14 cellular contexts compared by ENCODE assay signal in genomic region chr10:17585001-17585400, GRCh38. TPM values are rescaled to one million over a fixed set of nuclear protein-coding genes. Genes with fewer than 3 reads are reported as not detected.
DNase-seq lines count a peak whose midpoint lies in the region; ATAC-seq, FAIRE-seq and TF ChIP-seq lines count a peak whose summit lies in the region.
"Had no signal": no experiment of that assay in that cellular context is flagged by ENCODE, and none has a peak within 500 bp of the region (broad histone marks: within the 10 kb centered on the region; RNA-seq: fewer than 3 reads in every experiment).

No MANE protein-coding gene starts in this region.

- no peak for TF ChIP-seq CTCF in GM12878 (IDR thresholded peaks at IDR 0.05 in 2 of 3, conservative IDR thresholded peaks at IDR 0.05 in 1 of 3; ENCODE audit: control insufficient read depth in 2 of 3, extremely low read depth in 1 of 3, insufficient read depth in 1 of 3, low read depth in 3 of 3, low read length in 3 of 3)

- intact Hi-C loops in GM12878 (cut with micrococcal nuclease; ENCODE audit: unreplicated experiment): loop anchor here (5.0 kb wide), 1 partner anchor 73 kb away; no protein-coding TSS in a partner anchor

- POLR2A ChIA-PET in GM12878 (lab: Charles Lee): no interaction called here

- CTCF ChIA-PET in GM12878 (lab: Yijun Ruan, JAX): interaction anchor here (0.6 to 0.9 kb wide), 2 partner anchors 21 to 177 kb away, joined by 3 to 4 read pairs; no protein-coding TSS in a partner anchor

- H3K4me3 ChIP-seq in GM12878 (0 out of 2 replicates have a peak overlapping the region, but pooled peaks have one; percentile 22), H7 (ENCODE audit: insufficient read depth, low read depth, low read length) (no peak overlapping the region), small intestine (ENCODE audit: low read depth in 1 of 2, low read length in 2 of 2) (no peak overlapping the region)

- H3K9ac ChIP-seq in GM12878 (ENCODE audit: control insufficient read depth, insufficient read depth, low read length): no peak overlapping the region

- H3K4me2 ChIP-seq in GM12878 (ENCODE audit: control insufficient read depth, insufficient read depth): peak overlapping the region; percentile 30

- ATAC-seq in GM18868 (IDR thresholded peaks at IDR 0.05; ENCODE audit: unreplicated experiment): peak; percentile 82
- ATAC-seq in GM21723 (IDR thresholded peaks at IDR 0.05; ENCODE audit: unreplicated experiment): peak; percentile 60
- ATAC-seq in HG03354 (IDR thresholded peaks at IDR 0.05; ENCODE audit: poor library complexity, severe bottlenecking, unreplicated experiment): peak; percentile 87
- peak; percentile 87 for ATAC-seq in GM12878
- ATAC-seq: natural killer cell treated with Interleukin-12 subunit alpha and Interleukin-12 subunit beta and Interleukin-15 and Interleukin-18, amount 100 ng/mL, for 72 hours; stimulated activated naive CD8-positive, alpha-beta T cell treated with anti-CD3 and anti-CD28 coated beads, Interleukin-15, amount 100 ng/mL, for 72 hours; T-cell had no signal

- no peaks in the 10 kb centered on the region for H3K27me3 ChIP-seq in GM12878 (replicated peaks in 1 of 2; ENCODE audit: control insufficient read depth in 2 of 2, insufficient read depth in 2 of 2, low read length in 1 of 2)
- H3K27me3 ChIP-seq in H7 (ENCODE audit: control insufficient read depth, insufficient read depth, low read length): no peaks in the 10 kb centered on the region
- no peaks in the 10 kb centered on the region for H3K27me3 ChIP-seq in small intestine (ENCODE audit: control insufficient read depth in 2 of 2, insufficient read depth in 2 of 2, low read length in 2 of 2)
- H3K27me3 ChIP-seq: brain microvascular endothelial cell had no signal

- FAIRE-seq in GM12878 (lab: Jason Lieb, UNC) (peak; percentile 65), small intestine (lab: Jason Lieb, UNC) (no peak)

- no peaks in the 10 kb centered on the region for H3K9me3 ChIP-seq in GM12878 (replicated peaks; ENCODE audit: control insufficient read depth, insufficient read depth, low read length)
- no peaks in the 10 kb centered on the region for H3K9me3 ChIP-seq in small intestine (ENCODE audit: control insufficient read depth, low read depth)

- H2AFZ ChIP-seq in GM12878 (ENCODE audit: control insufficient read depth, low read depth, low read length): peak overlapping the region; percentile 77

- BruUV-seq in GM12878 (replicated peaks; lab: Mats Ljungman, UMichigan): no TSS peak

- no peaks in the 10 kb centered on the region for H3K79me2 ChIP-seq in GM12878 (ENCODE audit: control insufficient read depth, insufficient read depth, low read length)

- TF ChIP-seq POLR2A in GM12878 (IDR thresholded peaks at IDR 0.05; ENCODE audit: low read depth, low read length): no peak

- no peak for TF ChIP-seq EP300 in GM12878 (IDR thresholded peaks at IDR 0.05; ENCODE audit: borderline replicate concordance in 1 of 2, control insufficient read depth in 1 of 2, low read depth in 2 of 2, low read length in 2 of 2)

- TF ChIP-seq RAD21 in GM12878 (IDR thresholded peaks at IDR 0.05; ENCODE audit: insufficient read depth, low read depth, low read length): no peak

- H3K27ac ChIP-seq in GM12878 (ENCODE audit: control insufficient read depth, insufficient read depth) (no peak overlapping the region), small intestine (ENCODE audit: low read depth in 1 of 2, low read length in 1 of 2) (no peak overlapping the region)
- H3K27ac ChIP-seq: brain microvascular endothelial cell had no signal

- no peaks in the 10 kb centered on the region for H4K20me1 ChIP-seq in GM12878 (ENCODE audit: control insufficient read depth, insufficient read depth)

- H3K36me3 ChIP-seq in GM12878 (ENCODE audit: control insufficient read depth in 2 of 2, insufficient read depth in 2 of 2, low read length in 1 of 2) (no peaks in the 10 kb centered on the region), H7 (replicated peaks; ENCODE audit: control insufficient read depth, insufficient read depth, low read length) (no peaks in the 10 kb centered on the region), small intestine (ENCODE audit: control insufficient read depth in 2 of 2, insufficient read depth in 2 of 2, low read length in 2 of 2) (no peaks in the 10 kb centered on the region)
- H3K36me3 ChIP-seq: brain microvascular endothelial cell had no signal

- RAD21 ChIA-PET in GM12878 (lab: Charles Lee; ENCODE audit: unreplicated experiment): interaction anchor here (1.5 to 2.0 kb wide), 2 partner anchors 10 to 25 kb away, joined by 4 to 6 read pairs; no protein-coding TSS in a partner anchor

- H3K4me1 ChIP-seq in GM12878 (ENCODE audit: control insufficient read depth, insufficient read depth, low read length): peaks cover 4% of the 10 kb centered on the region
- no peaks in the 10 kb centered on the region for H3K4me1 ChIP-seq in small intestine (ENCODE audit: control insufficient read depth in 2 of 2, insufficient read depth in 1 of 2, low read depth in 1 of 2, low read length in 1 of 2)

- SMC1A ChIA-PET in GM12878 (lab: Charles Lee; ENCODE audit: uncharacterized antibody, unreplicated experiment): interaction anchor here (0.9 to 1.5 kb wide), 4 partner anchors 12 to 80 kb away, joined by 3 to 7 read pairs (median 4); no protein-coding TSS in a partner anchor

- DNase-seq in GM12878 (ENCODE audit: low read depth, low spot score) (peak; percentile 32), activated gamma-delta T cell treated with Interleukin-2 at 50 U/mL for 16 hours (no peak), H7 (no peak), small intestine (no peak)
- DNase-seq in effector CD8-positive, alpha-beta T cell (lab: John Stamatoyannopoulos, UW): no peak
- DNase-seq: brain microvascular endothelial cell; IMR-90; stimulated activated CD4-positive, alpha-beta T cell treated with anti-CD3 and anti-CD28 coated beads, Interleukin-15, amount 100 ng/mL, for 24 hours; stimulated activated naive CD8-positive, alpha-beta T cell treated with anti-CD3 and anti-CD28 coated beads, Interleukin-15, amount 100 ng/mL, for 72 hours; T-cell had no signal

- WGBS in GM12878 (ENCODE audit: insufficient coverage, insufficient replicate concordance, low lambda C conversion rate, missing lambda C conversion rate): 5% methylated on average over 8 of the region's 8 CpGs
- 73 to 82% (median 77%) methylated on average over 8 of the region's 8 CpGs for WGBS in small intestine, 3 donors

- in situ Hi-C loops in GM12878 (cut with MboI): no loop called here

TF ChIP-seq in GM12878, 131 proteins besides CTCF, POLR2A, EP300 and RAD21:
- TF ChIP-seq MTA2 (IDR thresholded peaks at IDR 0.05; ENCODE audit: low read depth) (peak; percentile 43; the same call in 1 of the 2 replicates), SPI1 (IDR thresholded peaks at IDR 0.05; ENCODE audit: borderline replicate concordance, insufficient read depth, low read depth, low read length) (peak; percentile 85), NFXL1 (IDR thresholded peaks at IDR 0.05; ENCODE audit: borderline replicate concordance) (no peak), ATF7 (IDR thresholded peaks at IDR 0.05; ENCODE audit: low read depth) (0 out of 2 replicates have a peak, but pooled peaks have one; percentile 39), RBBP5 (conservative IDR thresholded peaks at IDR 0.05) (no peak), CEBPB (IDR thresholded peaks at IDR 0.05; ENCODE audit: borderline replicate concordance in 1 of 2, low read depth in 2 of 2, low read length in 2 of 2) (no peak), CHD2 (IDR thresholded peaks at IDR 0.05; ENCODE audit: borderline replicate concordance, low read depth, low read length) (no peak), MEF2B (IDR thresholded peaks at IDR 0.05; ENCODE audit: partially characterized antibody, poor library complexity, severe bottlenecking) (peak; percentile 40)

RNA-seq across cellular contexts. Expression of gene HACD1, which starts 32.2 kb away (rescaled TPM):
- total RNA-seq in GM12878 (2013; cell fraction: nucleolus; rRNA removed): 0.94 and 1.3 TPM in 2 replicates
- 1.2 and 1.5 TPM in 2 replicates for total RNA-seq in GM12878 (2014; rRNA removed)
- total RNA-seq in GM12878 (2014; rRNA removed; fragmentation: Illumina TruSeq; extraction: Trizol): 0.22 and 1.1 TPM in 2 replicates
- total RNA-seq in GM12878 (2021): 0.38 and 0.80 TPM in 2 replicates
- polyA plus RNA-seq in GM12878 (2011; ENCODE audit: low read depth): not detected
- polyA plus RNA-seq in GM12878 (2011; rRNA removed): 1.5 and 1.6 TPM in 2 replicates
- polyA plus RNA-seq in GM12878 (2011; cell fraction: cytosol; rRNA removed): 0.36 and 0.40 TPM in 2 replicates
- polyA plus RNA-seq in GM12878 (2011; cell fraction: nucleus; rRNA removed): 1.0 and 1.4 TPM in 2 replicates
- 0.97 TPM in 1 of 2 replicates, not detected in the other for polyA plus RNA-seq in GM12878 (2012)
- 0.57 and 1.5 TPM in 2 replicates for polyA plus RNA-seq in GM12878 (2014; fragmentation: Illumina TruSeq; extraction: Trizol)
- under 1 TPM in 1 of 2 experiments, not detected in 1; 0.29 TPM for polyA plus RNA-seq in GM12878 (2014; fragmentation: Nextera tagmentation; extraction: Ambion mirVana)
- polyA plus RNA-seq in GM12878 (2014; rRNA removed): 1.3 and 2.6 TPM in 2 replicates
- polyA plus RNA-seq in GM12878 (2016; fragmentation: Nextera tagmentation; extraction: Ambion mirVana): under 1 TPM; 0.78 to 0.96 TPM
- 1.4 and 1.8 TPM in 2 replicates for polyA minus RNA-seq in GM12878 (2011; rRNA and poly(A)+ RNA removed)
- polyA minus RNA-seq in GM12878 (2011; cell fraction: cytosol; rRNA and poly(A)+ RNA removed): not detected in 2 replicates
- polyA minus RNA-seq in GM12878 (2011; cell fraction: nucleus; rRNA and poly(A)+ RNA removed): 0.97 and 1.2 TPM in 2 replicates
- total RNA-seq in H7 (2014; rRNA removed; shearing (Covaris generic)): 12.2 and 22.4 TPM in 2 replicates
- polyA plus RNA-seq in small intestine: 1 to 10 TPM in 2 of 3 donors, not detected in 1; 3.0 to 4.7 TPM

RNA-seq across cellular contexts. Expression of gene STAM, which starts 59.0 kb away (rescaled TPM):
- total RNA-seq in GM12878 (2013; cell fraction: nucleolus; rRNA removed): 38.1 and 54.4 TPM in 2 replicates
- total RNA-seq in GM12878 (2014; rRNA removed) (11.1 and 11.5 TPM in 2 replicates), GM12878 (2014; rRNA removed; fragmentation: Illumina TruSeq; extraction: Trizol) (14.7 and 15.1 TPM in 2 replicates), GM12878 (2021) (11.3 and 14.2 TPM in 2 replicates)
- polyA plus RNA-seq in GM12878 (2011; ENCODE audit: low read depth): 4.3 TPM
- polyA plus RNA-seq in GM12878 (2011; rRNA removed) (15.9 and 18.9 TPM in 2 replicates), GM12878 (2014; fragmentation: Illumina TruSeq; extraction: Trizol) (15.5 and 16.0 TPM in 2 replicates), GM12878 (2014; fragmentation: Nextera tagmentation; extraction: Ambion mirVana) (1 to 10 TPM; 8.8 to 9.6 TPM), GM12878 (2014; rRNA removed) (9.3 and 9.7 TPM in 2 replicates), GM12878 (2016; fragmentation: Nextera tagmentation; extraction: Ambion mirVana) (10 to 100 TPM; 14.6 to 15.8 TPM), small intestine (10 to 100 TPM in 2 of 3 donors, 1 to 10 TPM in 1; 8.4 to 11.4 (median 10.3) TPM)
- polyA plus RNA-seq in GM12878 (2011; cell fraction: cytosol; rRNA removed): 10.7 and 12.0 TPM in 2 replicates
- polyA plus RNA-seq in GM12878 (2011; cell fraction: nucleus; rRNA removed): 16.1 and 18.4 TPM in 2 replicates
- polyA plus RNA-seq in GM12878 (2012): 6.6 and 7.8 TPM in 2 replicates
- polyA minus RNA-seq in GM12878 (2011; rRNA and poly(A)+ RNA removed): 22.8 and 23.9 TPM in 2 replicates
- polyA minus RNA-seq in GM12878 (2011; cell fraction: cytosol; rRNA and poly(A)+ RNA removed): 7.8 and 11.0 TPM in 2 replicates
- 40.3 and 44.4 TPM in 2 replicates for polyA minus RNA-seq in GM12878 (2011; cell fraction: nucleus; rRNA and poly(A)+ RNA removed)
- total RNA-seq in H7 (2014; rRNA removed; shearing (Covaris generic)): 21.6 and 25.4 TPM in 2 replicates
